Comparison of ENCODE assay signal across 17 cellular contexts in the genomic region with DNA sequence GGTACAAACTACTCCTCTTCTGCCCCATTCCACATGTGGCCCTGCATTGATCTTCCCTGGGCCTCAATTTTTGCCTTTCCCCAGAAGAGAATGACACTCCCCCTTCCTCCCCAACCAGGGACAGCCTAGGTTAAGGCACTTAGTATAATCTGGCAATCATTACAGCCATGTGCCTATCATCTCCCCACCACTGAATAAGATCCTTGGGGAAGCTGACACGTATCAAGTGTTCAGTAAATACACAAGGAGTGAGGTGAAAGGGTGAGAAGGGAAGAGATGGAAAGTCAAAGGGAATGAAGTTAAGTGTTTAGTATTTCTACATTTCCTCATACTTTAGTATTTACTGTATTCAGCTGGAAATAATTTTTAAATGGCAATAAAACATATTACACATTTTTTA. TPM values are rescaled to one million over a fixed set of nuclear protein-coding genes. Genes with fewer than 3 reads are reported as not detected.
DNase-seq lines count a peak whose midpoint lies in the region; ATAC-seq, FAIRE-seq and TF ChIP-seq lines count a peak whose summit lies in the region.
"Had no signal": no experiment of that assay in that cellular context is flagged by ENCODE, and none has a peak within 500 bp of the region (broad histone marks: within the 10 kb centered on the region; RNA-seq: fewer than 3 reads in every experiment).

No MANE protein-coding gene starts in this region.

- peak overlapping the region in 5 of 8 donors; percentile 7 to 70 (median 23) for H3K27ac Mint-ChIP-seq in CD8-positive, alpha-beta memory T cell
- peak overlapping the region; percentile 29 for H3K27ac Mint-ChIP-seq in activated T-helper 17 cell treated with anti-CD3 and anti-CD28 coated beads, Interleukin-2, amount 50 U/mL, for 72 hours
- H3K27ac Mint-ChIP-seq: B cell; CD8-positive, alpha-beta T cell had no signal

- no peak for FAIRE-seq in frontal cortex (lab: Jason Lieb, UNC)
- FAIRE-seq: GM12878, H1 had no signal

- CTCF ChIA-PET in CD8-positive, alpha-beta memory T cell (lab: Charles Lee): no interaction called here

- no peaks in the 10 kb centered on the region for H3K27me3 Mint-ChIP-seq in CD8-positive, alpha-beta memory T cell
- H3K27me3 Mint-ChIP-seq in activated T-helper 17 cell treated with anti-CD3 and anti-CD28 coated beads, Interleukin-2, amount 50 U/mL, for 72 hours: no peaks in the 10 kb centered on the region
- H3K27me3 Mint-ChIP-seq: B cell had no signal

- H3K4me1 Mint-ChIP-seq in CD8-positive, alpha-beta memory T cell: peaks cover 22 to 49% (median 25%) of the 10 kb centered on the region in 3 donors
- H3K4me1 Mint-ChIP-seq in activated T-helper 17 cell treated with anti-CD3 and anti-CD28 coated beads, Interleukin-2, amount 50 U/mL, for 72 hours: no peaks in the 10 kb centered on the region
- H3K4me1 Mint-ChIP-seq: B cell had no signal

- no peak overlapping the region for H3K27ac ChIP-seq in CD8-positive, alpha-beta memory T cell (ENCODE audit: low read depth, low read length)
- H3K27ac ChIP-seq in lung (ENCODE audit: low read depth in 1 of 2, low read length in 1 of 2): no peak overlapping the region
- H3K27ac ChIP-seq: BLaER1 treated with 17β-estradiol and CSF1 and Interleukin-3, amounts not matched to agents 10 nM and 100 nM had no signal

- peaks cover 0 to 94% (median 18%) of the 10 kb centered on the region in 3 donors for H3K36me3 Mint-ChIP-seq in CD8-positive, alpha-beta memory T cell
- peaks cover 94% of the 10 kb centered on the region for H3K36me3 Mint-ChIP-seq in activated T-helper 17 cell treated with anti-CD3 and anti-CD28 coated beads, Interleukin-2, amount 50 U/mL, for 72 hours (ENCODE audit: low read depth)

- no peaks in the 10 kb centered on the region for H3K27me3 ChIP-seq in CD8-positive, alpha-beta memory T cell (ENCODE audit: insufficient read depth, low read length, poor library complexity, severe bottlenecking)
- H3K27me3 ChIP-seq in lung (ENCODE audit: control insufficient read depth, insufficient read depth): no peaks in the 10 kb centered on the region
- H3K27me3 ChIP-seq: BLaER1 treated with 17β-estradiol and CSF1 and Interleukin-3, amounts not matched to agents 10 nM and 100 nM had no signal

- no peak overlapping the region for H3K4me3 ChIP-seq in CD8-positive, alpha-beta memory T cell (ENCODE audit: low read length)
- no peak overlapping the region for H3K4me3 ChIP-seq in lung
- H3K4me3 ChIP-seq: BLaER1 treated with 17β-estradiol and CSF1 and Interleukin-3, amounts not matched to agents 10 nM and 100 nM; GM12878; HAP-1 had no signal

- peaks cover 33% of the 10 kb centered on the region for H3K36me3 ChIP-seq in CD8-positive, alpha-beta memory T cell (ENCODE audit: insufficient read depth, low read length)
- H3K36me3 ChIP-seq in lung (ENCODE audit: control insufficient read depth in 2 of 2, insufficient read depth in 2 of 2, low read length in 2 of 2): peaks cover 9 to 46% of the 10 kb centered on the region in 2 donors

- WGBS in lung, 2 donors: 73 to 80% methylated on average over 1 of the region's 1 CpG

- TF ChIP-seq CTCF in lung (IDR thresholded peaks at IDR 0.05; ENCODE audit: control extremely low read depth, extremely low read depth): no peak

- no peaks in the 10 kb centered on the region for H3K9me3 Mint-ChIP-seq in CD8-positive, alpha-beta memory T cell
- H3K9me3 Mint-ChIP-seq in activated T-helper 17 cell treated with anti-CD3 and anti-CD28 coated beads, Interleukin-2, amount 50 U/mL, for 72 hours: no peaks in the 10 kb centered on the region
- H3K9me3 Mint-ChIP-seq: CD8-positive, alpha-beta T cell had no signal

- POLR2A ChIA-PET in CD8-positive, alpha-beta memory T cell (lab: Charles Lee): no interaction called here

- H3K4me1 ChIP-seq in CD8-positive, alpha-beta memory T cell (ENCODE audit: insufficient read depth, low read length): no peaks in the 10 kb centered on the region
- H3K4me1 ChIP-seq in lung (ENCODE audit: control insufficient read depth in 2 of 2, insufficient read depth in 2 of 2, low read length in 2 of 2): peaks cover 2 to 3% of the 10 kb centered on the region in 2 donors
- H3K4me1 ChIP-seq: BLaER1 treated with 17β-estradiol and CSF1 and Interleukin-3, amounts not matched to agents 10 nM and 100 nM had no signal

- H3K4me3 Mint-ChIP-seq in CD8-positive, alpha-beta memory T cell: no peak overlapping the region
- no peak overlapping the region for H3K4me3 Mint-ChIP-seq in activated T-helper 17 cell treated with anti-CD3 and anti-CD28 coated beads, Interleukin-2, amount 50 U/mL, for 72 hours
- H3K4me3 Mint-ChIP-seq: B cell; CD8-positive, alpha-beta T cell had no signal

- no peaks in the 10 kb centered on the region for H3K9me3 ChIP-seq in CD8-positive, alpha-beta memory T cell (ENCODE audit: low read length)
- H3K9me3 ChIP-seq in lung (ENCODE audit: control insufficient read depth in 2 of 2, insufficient read depth in 1 of 2, low read length in 1 of 2): no peaks in the 10 kb centered on the region
- H3K9me3 ChIP-seq: BLaER1 treated with 17β-estradiol and CSF1 and Interleukin-3, amounts not matched to agents 10 nM and 100 nM; HAP-1 had no signal

- no peak for DNase-seq in CD8-positive, alpha-beta memory T cell
- DNase-seq in lung (ENCODE audit: low spot score) (no peak), ureter (ENCODE audit: low spot score) (peak; percentile 2), frontal cortex (ENCODE audit: low spot score in 2 of 2) (no peak)
- DNase-seq: CD8-positive, alpha-beta T cell; COR-L47; DMS 273 treated with DMSO at 0.1 percent for 48 hours; DMS53; DND-41; EL had no signal

- no peak for ATAC-seq in activated T-helper 17 cell treated with anti-CD3 and anti-CD28 coated beads, Interleukin-2, amount 50 U/mL, for 72 hours (replicated peaks)
- ATAC-seq in lung (ENCODE audit: insufficient read depth, low FRiP score) (peak; percentile 45), GM21619 (IDR thresholded peaks at IDR 0.05; ENCODE audit: unreplicated experiment) (no peak)
- ATAC-seq: CD8-positive, alpha-beta T cell; GM12878 had no signal

RNA-seq across cellular contexts. Expression of gene FBXW4, which starts 31.9 kb away (rescaled TPM):
- 10 to 100 TPM; 44.2 to 54.4 TPM for total RNA-seq in CD8-positive, alpha-beta memory T cell
- polyA plus RNA-seq in CD8-positive, alpha-beta memory T cell: 13.1 TPM
- total RNA-seq in activated T-helper 17 cell treated with anti-CD3 and anti-CD28 coated beads, Interleukin-2, amount 50 U/mL, for 72 hours: 10 to 100 TPM; 37.1 to 41.6 TPM
- total RNA-seq in lung (10 to 100 TPM; 60.9 to 65.6 TPM), ureter (94.5 TPM), frontal cortex (75.4 TPM)
- 10 to 100 TPM; 28.0 to 48.0 TPM for polyA plus RNA-seq in lung
